33 cellular contexts compared by ENCODE assay signal in the genomic region with DNA sequence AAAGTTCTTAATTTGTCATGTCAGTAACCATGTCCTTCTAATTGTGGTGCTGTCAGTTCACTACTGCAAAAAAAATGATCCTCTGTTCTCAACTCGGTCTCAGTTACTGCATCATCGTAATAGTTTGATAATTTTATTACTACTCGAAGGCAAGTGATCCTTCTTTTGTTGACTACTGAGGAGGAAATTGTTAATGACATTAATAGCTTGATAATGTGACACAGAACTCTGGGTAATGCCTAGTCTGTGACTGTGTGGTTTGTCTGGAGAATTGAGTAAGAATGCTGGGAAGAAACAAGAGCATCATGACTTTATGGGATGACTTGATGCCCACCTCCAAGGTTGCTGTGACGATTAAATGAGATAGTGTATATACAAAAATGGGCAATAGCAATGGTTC.
"Had no signal": no experiment of that assay in that cellular context is flagged by ENCODE, and none has a peak within 500 bp of the region (broad histone marks: within the 10 kb centered on the region; RNA-seq: fewer than 3 reads in every experiment).

No MANE protein-coding gene starts in this region.

- H3K36me3 ChIP-seq: adrenal gland, ascending aorta, brain microvascular endothelial cell, breast epithelium, cardiac muscle cell had no signal

- DNase-seq: activated effector memory CD4-positive, alpha-beta T cell treated with anti-CD3 and anti-CD28 coated beads, Interleukin-2, amount 50 U/mL, for 16 hours; activated effector memory CD4-positive, alpha-beta T cell treated with Interleukin-2 at 50 U/mL for 16 hours; activated gamma-delta T cell; activated gamma-delta T cell treated with Interleukin-2 at 50 U/mL for 16 hours; activated naive CD4-positive, alpha-beta T cell; activated naive CD4-positive, alpha-beta T cell treated with anti-CD3 and anti-CD28 coated beads for 36 hours; activated naive CD4-positive, alpha-beta T cell treated with anti-CD3 and anti-CD28 coated beads, Interleukin-2, amount 10 ng/mL, durations not matched to agents 7 days and 5 days; activated naive CD4-positive, alpha-beta T cell treated with anti-CD3 and anti-CD28 coated beads, Interleukin-2, amount 50 U/mL, for 16 hours; activated naive CD4-positive, alpha-beta T cell treated with Interleukin-2 at 50 U/mL for 16 hours; activated naive CD8-positive, alpha-beta T cell treated with anti-CD3 and anti-CD28 coated beads for 36 hours; activated naive CD8-positive, alpha-beta T cell treated with anti-CD3 and anti-CD28 coated beads, Interleukin-2, amount 10 ng/mL, durations not matched to agents 7 days and 5 days; activated naive CD8-positive, alpha-beta T cell treated with anti-CD3 and anti-CD28 coated beads, Interleukin-2, amount 50 U/mL, for 24 hours; activated T-cell treated with anti-CD3 and anti-CD28 coated beads, Interleukin-2, amount 50 U/mL, for 24 hours; activated T-cell treated with anti-CD3 and anti-CD28 coated beads, Interleukin-2, amount 50 U/mL, for 4 hours; activated T-cell treated with anti-CD3 and anti-CD28 coated beads, Interleukin-2, amount 50 U/mL, for 48 hours; activated T-cell treated with anti-CD3 and anti-CD28 coated beads, Interleukin-2, amount 50 U/mL, for 72 hours; adrenal gland; amniotic stem cell; amygdala; anterior cingulate cortex; aorta; body of pancreas; brain microvascular endothelial cell; caudate nucleus; central memory CD4-positive, alpha-beta T cell; cerebellar nuclear complex had no signal

- H3K27ac ChIP-seq: adrenal gland, ascending aorta, body of pancreas, brain microvascular endothelial cell, breast epithelium, cardiac muscle cell had no signal

- H3K4me3 ChIP-seq: adrenal gland, ascending aorta, body of pancreas, breast epithelium, cardiac muscle cell had no signal

- H3K9me3 ChIP-seq: adrenal gland, ascending aorta, body of pancreas, breast epithelium had no signal

- H3K27me3 ChIP-seq: adrenal gland, ascending aorta, body of pancreas, brain microvascular endothelial cell, breast epithelium, cardiac muscle cell had no signal

- H3K4me1 ChIP-seq: adrenal gland, ascending aorta, body of pancreas, breast epithelium had no signal

- FAIRE-seq: astrocyte, bronchial epithelial cell had no signal

- ATAC-seq: activated naive CD4-positive, alpha-beta T cell treated with anti-CD3 and anti-CD28 coated beads, Interleukin-2, amount 50 U/mL, for 72 hours; activated naive CD8-positive, alpha-beta T cell treated with anti-CD3 and anti-CD28 coated beads, Interleukin-2, amount 50 U/mL, for 24 hours; activated T-cell treated with anti-CD3 and anti-CD28 coated beads, Interleukin-2, amount 50 U/mL, for 4 hours; activated T-cell treated with anti-CD3 and anti-CD28 coated beads, Interleukin-2, amount 50 U/mL, for 72 hours; activated T-helper 17 cell treated with anti-CD3 and anti-CD28 coated beads, Interleukin-2, amount 50 U/mL, for 72 hours; body of pancreas had no signal
